In genomic region chr19:2239173-2239572, GRCh38 we compare ENCODE assay signal across 7 cellular contexts. TPM values are rescaled to one million over a fixed set of nuclear protein-coding genes. Genes with fewer than 3 reads are reported as not detected.
DNase-seq lines count a peak whose midpoint lies in the region; ATAC-seq and TF ChIP-seq lines count a peak whose summit lies in the region.
"Had no signal": no experiment of that assay in that cellular context is flagged by ENCODE, and none has a peak within 500 bp of the region (broad histone marks: within the 10 kb centered on the region; RNA-seq: fewer than 3 reads in every experiment).

No MANE protein-coding gene starts in this region.

- no peaks in the 10 kb centered on the region for H3K27me3 ChIP-seq in CD4-positive, alpha-beta T cell (ENCODE audit: control insufficient read depth, insufficient read depth, low read length)
- H3K27me3 ChIP-seq in PC-3 (ENCODE audit: low read length) (no peaks in the 10 kb centered on the region), kidney epithelial cell (ENCODE audit: control insufficient read depth, insufficient read depth, low read length) (no peaks in the 10 kb centered on the region)
- H3K27me3 ChIP-seq: cardiac muscle cell had no signal

- H3K9ac ChIP-seq in PC-3 (ENCODE audit: low read length): peak overlapping the region; percentile 99

- no peaks in the 10 kb centered on the region for H3F3A ChIP-seq in PC-3 (ENCODE audit: low read length, unreplicated experiment)

- peaks cover 94% of the 10 kb centered on the region for H3K79me2 ChIP-seq in PC-3 (ENCODE audit: low read length)

- intact Hi-C loops in CD4-positive, alpha-beta T cell (cut with DNase I, micrococcal nuclease): loop anchor here (2.0 to 10.0 kb wide), 5 partner anchors 88 to 376 kb away; partner anchors contain the start of gene BTBD2 (in 1 of the 2)
- intact Hi-C loops in PC-3 (cut with micrococcal nuclease): loop anchor here (5.0 to 10.0 kb wide), 2 partner anchors 72 to 76 kb away; no protein-coding TSS in a partner anchor

- CTCF ChIA-PET in CD4-positive, alpha-beta T cell (lab: Charles Lee): interaction anchor here (0.6 to 3.0 kb wide), 6 partner anchors 12 to 153 kb away, joined by 3 to 16 read pairs (median 4); no protein-coding TSS in a partner anchor
- CTCF ChIA-PET in PC-3 (lab: Charles Lee): interaction anchor here (0.7 kb wide), 1 partner anchor 93 kb away, joined by 13 read pairs; no protein-coding TSS in a partner anchor

- H3K4me3 ChIP-seq in PC-3 (ENCODE audit: low read length) (peak overlapping the region; percentile 98), kidney epithelial cell (ENCODE audit: low read depth, low read length) (peak overlapping the region; percentile 27)

- H3K4me1 ChIP-seq in PC-3 (ENCODE audit: insufficient read depth, low read length): peaks cover 31% of the 10 kb centered on the region

- H3K27ac ChIP-seq in CD4-positive, alpha-beta T cell (ENCODE audit: low read depth, low read length): no peak overlapping the region
- no peak overlapping the region for H3K27ac ChIP-seq in PC-3 (ENCODE audit: low read length)
- H3K27ac ChIP-seq: cardiac muscle cell had no signal

- no peak for TF ChIP-seq CTCF in CD4-positive, alpha-beta T cell (IDR thresholded peaks at IDR 0.05)
- TF ChIP-seq CTCF in PC-3 (conservative IDR thresholded peaks at IDR 0.05; ENCODE audit: low read depth, low read length) (no peak), kidney epithelial cell (IDR thresholded peaks at IDR 0.05; ENCODE audit: insufficient read depth, low read length, poor library complexity, severe bottlenecking) (no peak)

- no peak for ATAC-seq in CD4-positive, alpha-beta T cell (ENCODE audit: poor library complexity)
- no peak for ATAC-seq in PC-3
- ATAC-seq in GM21367 (IDR thresholded peaks at IDR 0.05; ENCODE audit: unreplicated experiment): no peak
- ATAC-seq in GM21717 (IDR thresholded peaks at IDR 0.05; ENCODE audit: unreplicated experiment): no peak

- no peak for DNase-seq in CD4-positive, alpha-beta T cell
- no peak for DNase-seq in PC-3
- DNase-seq in kidney epithelial cell (ENCODE audit: low read depth): no peak
- no peak for DNase-seq in stimulated activated CD4-positive, alpha-beta T cell treated with anti-CD3 and anti-CD28 coated beads, Interleukin-4, amount 100 ng/mL, for 1 hour

- H2AFZ ChIP-seq in PC-3 (ENCODE audit: low read length): no peak overlapping the region

- peaks cover 73% of the 10 kb centered on the region for H3K4me1 Mint-ChIP-seq in CD4-positive, alpha-beta T cell (ENCODE audit: low read depth)

- H3K36me3 ChIP-seq in PC-3 (ENCODE audit: low read depth, low read length) (peaks cover 3% of the 10 kb centered on the region; the same call in 1 of the 2 replicates), kidney epithelial cell (ENCODE audit: control insufficient read depth, insufficient read depth, low read length) (no peaks in the 10 kb centered on the region)

- no TSS peak for BruUV-seq in PC-3 (replicated peaks; lab: Mats Ljungman, UMichigan)

- no peaks in the 10 kb centered on the region for H3K9me3 Mint-ChIP-seq in CD4-positive, alpha-beta T cell

- H3K9me3 ChIP-seq in CD4-positive, alpha-beta T cell (ENCODE audit: control insufficient read depth, low read length): no peaks in the 10 kb centered on the region
- H3K9me3 ChIP-seq in PC-3 (ENCODE audit: low read length): no peaks in the 10 kb centered on the region

- H3K27me3 Mint-ChIP-seq in CD4-positive, alpha-beta T cell: peaks cover 4% of the 10 kb centered on the region

- H3K9me2 ChIP-seq in PC-3 (replicated peaks; ENCODE audit: low read length): no peaks in the 10 kb centered on the region

- peak overlapping the region; percentile 99 for H3K27ac Mint-ChIP-seq in CD4-positive, alpha-beta T cell

- POLR2A ChIA-PET in CD4-positive, alpha-beta T cell (lab: Charles Lee): interaction anchor here (0.6 to 5.3 kb wide), 19 partner anchors 9 to 381 kb away, joined by 3 to 103 read pairs (median 5); partner anchors contain the start of genes AMH, GADD45B, JSRP1 and LMNB2
- POLR2A ChIA-PET in PC-3 (lab: Charles Lee; ENCODE audit: unreplicated experiment): no interaction called here

- H4K20me1 ChIP-seq in PC-3 (ENCODE audit: low read length): peaks cover 62% of the 10 kb centered on the region

- peak overlapping the region; percentile 92 for H3K4me2 ChIP-seq in PC-3 (ENCODE audit: low read length)

- peak overlapping the region; percentile 85 for H3K4me3 Mint-ChIP-seq in CD4-positive, alpha-beta T cell

- peaks cover 57% of the 10 kb centered on the region for H3K36me3 Mint-ChIP-seq in CD4-positive, alpha-beta T cell (ENCODE audit: low read depth)

RNA-seq across cellular contexts. Expression of gene SF3A2, which starts 2.5 kb away (rescaled TPM):
- total RNA-seq in CD4-positive, alpha-beta T cell: 100 to 1,000 TPM; 186 to 194 TPM
- total RNA-seq in PC-3 (2014; rRNA removed): 33.8 and 55.5 TPM in 2 replicates
- 72.4 and 75.4 TPM in 2 replicates for total RNA-seq in kidney epithelial cell

RNA-seq across cellular contexts. Expression of gene PLEKHJ1, which starts 3.0 kb away (rescaled TPM):
- total RNA-seq in CD4-positive, alpha-beta T cell: 10 to 100 TPM; 21.4 to 23.2 TPM
- total RNA-seq in PC-3 (2014; rRNA removed): 94.8 and 108 TPM in 2 replicates
- 104 TPM in 2 replicates for total RNA-seq in kidney epithelial cell

RNA-seq across cellular contexts. Expression of gene AMH, which starts 9.9 kb away (rescaled TPM):
- 1 to 10 TPM; 3.3 to 3.5 TPM for total RNA-seq in CD4-positive, alpha-beta T cell
- total RNA-seq in PC-3 (2014; rRNA removed) (6.0 and 7.7 TPM in 2 replicates), kidney epithelial cell (0.89 TPM in 1 of 2 replicates, not detected in the other)

RNA-seq across cellular contexts. Expression of gene JSRP1, which starts 17.0 kb away (rescaled TPM):
- under 1 TPM; 0.56 to 0.58 TPM for total RNA-seq in CD4-positive, alpha-beta T cell
- total RNA-seq in PC-3 (2014; rRNA removed) (not detected in 2 replicates), kidney epithelial cell (2.2 and 2.5 TPM in 2 replicates)

RNA-seq across cellular contexts. Expression of gene PEAK3, which starts 42.8 kb away (rescaled TPM):
- not detected for total RNA-seq in CD4-positive, alpha-beta T cell
- not detected in 2 replicates for total RNA-seq in PC-3 (2014; rRNA removed)
- not detected in 2 replicates for total RNA-seq in kidney epithelial cell
